ENCODE assay signal across 8 cellular contexts in the genomic region with DNA sequence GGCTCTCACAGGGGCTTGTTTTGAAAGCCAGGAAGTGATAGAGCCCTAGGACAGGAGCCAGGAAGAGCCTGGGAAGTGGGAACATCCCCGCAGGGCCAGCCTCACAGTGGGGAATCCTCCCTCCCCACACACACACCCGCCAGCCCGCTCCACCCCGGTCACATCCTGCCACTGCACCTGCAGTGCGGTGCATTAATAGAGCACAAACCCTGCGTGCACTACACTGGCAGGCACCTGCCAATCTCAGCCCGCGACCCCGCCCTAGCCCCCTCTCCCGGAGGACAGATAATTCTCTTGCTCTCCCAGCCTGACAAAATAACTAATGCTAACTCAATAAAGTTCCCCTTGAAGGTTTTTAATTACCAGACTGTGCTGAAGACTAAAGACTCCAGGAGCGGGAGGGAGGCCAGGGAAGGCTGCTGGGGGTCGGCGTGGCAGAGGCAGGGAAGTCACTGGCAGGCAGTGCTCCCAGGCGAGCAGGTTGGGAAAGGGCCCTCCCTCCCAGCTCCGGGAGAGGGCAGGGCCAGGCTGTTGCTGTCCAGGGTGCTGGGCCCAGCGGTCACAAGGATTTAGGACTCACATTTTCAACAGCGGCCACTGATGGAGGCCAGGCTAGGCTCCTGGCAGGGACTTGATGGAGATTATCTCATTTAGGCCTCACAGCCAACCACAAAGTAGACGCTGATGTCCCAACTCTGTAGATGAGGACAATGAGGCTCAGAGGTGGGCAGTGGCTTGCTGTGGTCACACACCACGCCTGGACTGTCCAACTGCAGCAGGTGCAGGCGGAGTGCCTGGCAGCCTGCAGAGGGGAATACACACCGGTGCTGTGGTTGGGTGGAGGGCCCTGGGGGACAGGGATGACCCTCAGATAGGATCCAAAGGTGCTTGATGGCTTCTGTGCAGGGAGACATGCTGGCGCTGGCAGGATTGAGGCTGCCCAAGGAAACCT. TPM values are rescaled to one million over a fixed set of nuclear protein-coding genes. Genes with fewer than 3 reads are reported as not detected.
DNase-seq lines count a peak whose midpoint lies in the region; ATAC-seq, FAIRE-seq and TF ChIP-seq lines count a peak whose summit lies in the region.

No MANE protein-coding gene starts in this region.

- no peak overlapping the region for H4K8ac ChIP-seq in H9 (replicated peaks; ENCODE audit: insufficient read length, low read depth, low read length)

- no peak overlapping the region for H3K14ac ChIP-seq in H9 (ENCODE audit: insufficient read depth, low read length)

- H3K23ac ChIP-seq in H9 (ENCODE audit: insufficient read length, low read depth, low read length), result no peak overlapping the region

- in situ Hi-C loops in transverse colon (cut with MboI; ENCODE audit: low pct_ligation_motif_present in 1 of 4, low pct_unique_long_range_greater_than_20kb in 1 of 4, low sequenced_read_pairs in 3 of 4), result no loop called here

- no peak overlapping the region for H2BK12ac ChIP-seq in H9 (ENCODE audit: insufficient read length, low read depth, low read length)

- peaks cover 3% of the 10 kb centered on the region; the same call in 1 of the 2 replicates for H3K27me3 ChIP-seq in H9 (ENCODE audit: insufficient read depth, low read length)
- no peaks in the 10 kb centered on the region for H3K27me3 ChIP-seq in transverse colon

- no peak overlapping the region for H4K91ac ChIP-seq in H9 (ENCODE audit: insufficient read length, low read depth, low read length)

- no peaks in the 10 kb centered on the region for H3K4me1 ChIP-seq in A549
- peaks cover 6% of the 10 kb centered on the region for H3K4me1 ChIP-seq in H9 (ENCODE audit: insufficient read depth, low read length)
- H3K4me1 ChIP-seq in transverse colon, result peaks cover 6 to 37% (median 32%) of the 10 kb centered on the region in 4 donors

- intact Hi-C loops in transverse colon (cut with DNase I; ENCODE audit: low total_unique reads), result no loop called here

- H3K18ac ChIP-seq in H9 (ENCODE audit: insufficient read length, low read depth, low read length), result no peak overlapping the region

- H3K79me2 ChIP-seq in H9 (ENCODE audit: insufficient read depth, low read length), result no peaks in the 10 kb centered on the region

- no peak for TF ChIP-seq EP300 in A549 (IDR thresholded peaks at IDR 0.05)
- no peak for TF ChIP-seq EP300 in transverse colon (IDR thresholded peaks at IDR 0.05; ENCODE audit: low read depth)

- CTCF ChIA-PET in A549 (lab: Yijun Ruan, JAX), result interaction anchor here (1.7 kb wide), 1 partner anchor 17 kb away, joined by 6 read pairs; no protein-coding TSS in a partner anchor

- H3K4me1 Mint-ChIP-seq in H9, result peaks cover 48 to 69% of the 10 kb centered on the region in 2 experiments

- peaks cover 9% of the 10 kb centered on the region for H3K27me3 Mint-ChIP-seq in H9 (ENCODE audit: low read depth)

- H3K9me3 ChIP-seq in A549 (no peaks in the 10 kb centered on the region), H9 (ENCODE audit: control insufficient read depth, low read depth, low read length) (no peaks in the 10 kb centered on the region), transverse colon (no peaks in the 10 kb centered on the region)

- DNase-seq in A549 (ENCODE audit: low read depth in 1 of 2, low spot score in 1 of 2) (peak in 1 of 2 experiments; percentile 24), H9 (peak; percentile 91), T-helper 9 cell (peak; percentile 36), fibroblast of the aortic adventitia (ENCODE audit: low read depth) (peak; percentile 48), transverse colon (peak; percentile 64), foreskin melanocyte (no peak), cerebellar cortex (ENCODE audit: low spot score) (no peak)

- H3K27ac ChIP-seq in A549, result no peak overlapping the region
- H3K27ac ChIP-seq in H9 (ENCODE audit: insufficient read length, low read depth, low read length), result no peak overlapping the region
- H3K27ac ChIP-seq in transverse colon, result peak overlapping the region in 3 of 4 donors; percentile 21 to 63 (median 38)

- H3K4me3 ChIP-seq in A549 (no peak overlapping the region), fibroblast of the aortic adventitia (ENCODE audit: low read depth, low read length) (no peak overlapping the region), transverse colon (no peak overlapping the region)

- H2BK15ac ChIP-seq in H9 (ENCODE audit: low read depth, low read length), result no peak overlapping the region

- no peaks in the 10 kb centered on the region for H3K36me3 ChIP-seq in transverse colon

- TF ChIP-seq CTCF in A549 (IDR thresholded peaks at IDR 0.05) (no peak), H9 (conservative IDR thresholded peaks at IDR 0.05) (no peak; the same call in 2 of the 3 replicates), fibroblast of the aortic adventitia (IDR thresholded peaks at IDR 0.05; ENCODE audit: insufficient read depth, low read length) (no peak), transverse colon (IDR thresholded peaks at IDR 0.05) (no peak)

- no peak overlapping the region for H3K4me2 ChIP-seq in A549
- no peak overlapping the region for H3K4me2 ChIP-seq in H9 (ENCODE audit: insufficient read depth, insufficient read length, low read length)

- H3K36me3 Mint-ChIP-seq in H9 (ENCODE audit: insufficient read depth in 1 of 3, low read depth in 3 of 3), result no peaks in the 10 kb centered on the region

- no peaks in the 10 kb centered on the region for H3K79me1 ChIP-seq in H9 (ENCODE audit: insufficient read depth, low read depth, low read length, poor library complexity, severe bottlenecking)

- POLR2A ChIA-PET in A549 (lab: Yijun Ruan, JAX), result no interaction called here

- no peak overlapping the region for H2AFZ ChIP-seq in H9 (ENCODE audit: low read length)

- no peak for FAIRE-seq in A549 (lab: Jason Lieb, UNC)

- no peak overlapping the region for H4K5ac ChIP-seq in H9 (ENCODE audit: insufficient read length, low read depth, low read length)

- H3T11ph ChIP-seq in H9 (ENCODE audit: low read length), result no peak overlapping the region

- H2BK20ac ChIP-seq in H9 (ENCODE audit: low read depth, low read length, poor library complexity, severe bottlenecking), result no peak overlapping the region

- H2BK120ac ChIP-seq in H9 (ENCODE audit: low read depth, low read length, poor library complexity, severe bottlenecking), result no peak overlapping the region

- TF ChIP-seq POLR2A in A549 (IDR thresholded peaks at IDR 0.05; ENCODE audit: low read length), result no peak
- TF ChIP-seq POLR2A in transverse colon (IDR thresholded peaks at IDR 0.05), result no peak

- no peak overlapping the region for H3K9ac ChIP-seq in H9 (ENCODE audit: extremely low read depth, insufficient read length, low read length)

- H2AK5ac ChIP-seq in H9 (ENCODE audit: insufficient read length, low read length), result no peak overlapping the region

- H3K9me3 Mint-ChIP-seq in H9, result no peaks in the 10 kb centered on the region

- no peak overlapping the region for H3K56ac ChIP-seq in H9 (ENCODE audit: insufficient read length, low read depth, low read length)

- peak overlapping the region; percentile 19 to 56; a peak in 3 of 5 replicates for H3K4me3 Mint-ChIP-seq in H9

- no peak for TF ChIP-seq RAD21 in A549 (conservative IDR thresholded peaks at IDR 0.05 in 1 of 2, IDR thresholded peaks at IDR 0.05 in 1 of 2)

- no peak overlapping the region for H3K4ac ChIP-seq in H9 (ENCODE audit: low read depth, low read length)

- no peaks in the 10 kb centered on the region for H3K23me2 ChIP-seq in H9 (ENCODE audit: insufficient read length, low read depth, low read length, poor library complexity, severe bottlenecking)

- H4K20me1 ChIP-seq in H9 (ENCODE audit: control insufficient read depth, insufficient read depth, insufficient read length), result no peaks in the 10 kb centered on the region

- 87% methylated on average over 15 of the region's 22 CpGs for WGBS in A549 (ENCODE audit: missing lambda C conversion rate)
- no CpG with 5 or more reads among the region's 22 CpGs for WGBS in H9 (ENCODE audit: extremely low coverage, insufficient read length, low lambda C conversion rate)
- WGBS in transverse colon (ENCODE audit: low coverage in 1 of 2), 2 donors, result 39% methylated on average over 22 of the region's 22 CpGs; no CpG with 5 or more reads in 1 of the 2 donors

- ATAC-seq in A549, result peak in 1 of 2 experiments; percentile 67; a peak in 4 of 6 replicates
- ATAC-seq in GM21526 (IDR thresholded peaks at IDR 0.05; ENCODE audit: low FRiP score, unreplicated experiment), result no peak

- H3K27ac Mint-ChIP-seq in H9, result no peak overlapping the region; a peak in 1 of 7 replicates

- no peak overlapping the region for H2BK5ac ChIP-seq in H9 (ENCODE audit: insufficient read length, low read length)

TF ChIP-seq in A549, 52 proteins besides CTCF, POLR2A, EP300 and RAD21 (continues in another document):
- TF ChIP-seq, protein P1, sequence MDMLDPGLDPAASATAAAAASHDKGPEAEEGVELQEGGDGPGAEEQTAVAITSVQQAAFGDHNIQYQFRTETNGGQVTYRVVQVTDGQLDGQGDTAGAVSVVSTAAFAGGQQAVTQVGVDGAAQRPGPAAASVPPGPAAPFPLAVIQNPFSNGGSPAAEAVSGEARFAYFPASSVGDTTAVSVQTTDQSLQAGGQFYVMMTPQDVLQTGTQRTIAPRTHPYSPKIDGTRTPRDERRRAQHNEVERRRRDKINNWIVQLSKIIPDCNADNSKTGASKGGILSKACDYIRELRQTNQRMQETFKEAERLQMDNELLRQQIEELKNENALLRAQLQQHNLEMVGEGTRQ (IDR thresholded peaks at IDR 0.05), result no peak
- TF ChIP-seq RCOR1 (IDR thresholded peaks at IDR 0.05; ENCODE audit: low read depth, low read length), result no peak

RNA-seq across cellular contexts. Expression of a gene that starts 23.9 kb away (rescaled TPM):
- 16.5 and 17.1 TPM in 2 replicates for polyA plus RNA-seq in A549 (2011; rRNA removed)
- 10.3 and 11.9 TPM in 2 replicates for polyA plus RNA-seq in A549 (2012; cell fraction: cytosol; rRNA removed)
- polyA plus RNA-seq in A549 (2012; cell fraction: nucleus; rRNA removed), result 9.3 and 10.9 TPM in 2 replicates
- 11.6 to 12.5 TPM (median 11.9 TPM) in 3 replicates for polyA plus RNA-seq in A549 (2017; fragmentation: RNase III; extraction: RNeasy Plus Mini Kit Qiagen cat#74134 plus additional on column Dnase treatment)
- 50.8 and 59.5 TPM in 2 replicates for polyA minus RNA-seq in A549 (2011; rRNA and poly(A)+ RNA removed)
- total RNA-seq in H9 (2021), result 75.6 and 76.5 TPM in 2 replicates
- total RNA-seq in fibroblast of the aortic adventitia (ENCODE audit: low replicate concordance), result 15.1 and 27.4 TPM in 2 replicates
- 10 to 100 TPM; 30.3 to 43.7 (median 42.3) TPM for total RNA-seq in transverse colon

Comparison
In these comparisons a context has a peak if more than half of its experiments do, and no peak if none do; other contexts are left out.
1. DNase-seq: peak in H9 (single experiment), T-helper 9 cell (single experiment), fibroblast of the aortic adventitia (single experiment) and transverse colon (single experiment); none in foreskin melanocyte (single experiment) and cerebellar cortex (single experiment).
2. H3K27ac ChIP-seq: peak in transverse colon (3 of 4); none in A549 (0 of 2) and H9 (single experiment).